Comparison of ENCODE assay signal across 9 cellular contexts in the genomic region with DNA sequence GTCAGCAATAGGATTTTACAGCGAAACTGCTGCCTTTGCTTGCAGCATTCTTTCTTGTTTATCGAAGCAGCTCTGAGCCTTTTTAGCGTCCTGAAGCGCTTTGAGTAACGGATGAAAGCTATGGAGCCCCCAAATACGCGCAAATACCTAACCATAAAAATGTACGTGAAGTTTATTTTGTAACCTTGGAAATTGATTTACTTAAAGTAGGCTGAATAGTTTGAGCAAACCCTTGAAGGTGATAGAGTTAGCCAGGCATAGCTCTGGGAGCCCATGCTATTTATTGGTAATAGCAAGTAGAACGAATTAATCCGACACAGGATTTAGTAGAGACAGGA. TPM values are rescaled to one million over a fixed set of nuclear protein-coding genes. Genes with fewer than 3 reads are reported as not detected.
A peak's percentile ranks its signal among the peaks of the same experiment; 100 is the strongest.
DNase-seq lines count a peak whose midpoint lies in the region; ATAC-seq, FAIRE-seq and TF ChIP-seq lines count a peak whose summit lies in the region.
"Had no signal": no experiment of that assay in that cellular context is flagged by ENCODE, and none has a peak within 500 bp of the region (broad histone marks: within the 10 kb centered on the region; RNA-seq: fewer than 3 reads in every experiment).

No MANE protein-coding gene starts in this region.

- H3K9ac ChIP-seq in PC-3 (ENCODE audit: low read length): no peak overlapping the region

- H3K9me2 ChIP-seq in PC-3 (replicated peaks; ENCODE audit: low read length): no peaks in the 10 kb centered on the region

- POLR2A ChIA-PET in PC-3 (lab: Charles Lee; ENCODE audit: unreplicated experiment): no interaction called here

- H3K27me3 ChIP-seq in BE2C (peaks cover 72% of the 10 kb centered on the region), PC-3 (ENCODE audit: low read length) (peaks cover 78% of the 10 kb centered on the region)

- no peaks in the 10 kb centered on the region for H3K79me2 ChIP-seq in PC-3 (ENCODE audit: low read length)

- no peaks in the 10 kb centered on the region for H3K36me3 Mint-ChIP-seq in osteocyte (ENCODE audit: unreplicated experiment)

- no peaks in the 10 kb centered on the region for H3K36me3 ChIP-seq in BE2C
- no peaks in the 10 kb centered on the region for H3K36me3 ChIP-seq in PC-3 (ENCODE audit: low read depth, low read length)

- intact Hi-C loops in PC-3 (cut with micrococcal nuclease): no loop called here

- H3K4me1 ChIP-seq in BE2C (no peaks in the 10 kb centered on the region), PC-3 (ENCODE audit: insufficient read depth, low read length) (peaks cover 6% of the 10 kb centered on the region; the same call in 1 of the 2 replicates)

- H3K27me3 Mint-ChIP-seq in osteocyte (ENCODE audit: unreplicated experiment): peaks cover 81% of the 10 kb centered on the region

- no TSS peak for BruUV-seq in PC-3 (replicated peaks; lab: Mats Ljungman, UMichigan)

- peak overlapping the region; percentile 87 for H3K4me2 ChIP-seq in PC-3 (ENCODE audit: low read length)

- TF ChIP-seq POLR2A in GM12892 (IDR thresholded peaks at IDR 0.05; ENCODE audit: low read depth, low read length): no peak

- peak overlapping the region; percentile 57 for H3K4me3 ChIP-seq in BE2C (ENCODE audit: low read depth, low read length)
- peak overlapping the region; percentile 61 for H3K4me3 ChIP-seq in PC-3 (ENCODE audit: low read length)
- H3K4me3 ChIP-seq in fibroblast of mammary gland (ENCODE audit: control insufficient read depth, low read depth, low read length): peak overlapping the region; percentile 44

- peaks cover 5% of the 10 kb centered on the region for H3K4me1 Mint-ChIP-seq in osteocyte (ENCODE audit: unreplicated experiment)

- H3K27ac Mint-ChIP-seq in osteocyte (ENCODE audit: unreplicated experiment): no peak overlapping the region

- CTCF ChIA-PET in PC-3 (lab: Charles Lee): no interaction called here

- in situ Hi-C loops in GM13976 (cut with MboI; ENCODE audit: low sequenced_read_pairs, unreplicated experiment): no loop called here

- no peaks in the 10 kb centered on the region for H3K9me3 Mint-ChIP-seq in osteocyte (ENCODE audit: unreplicated experiment)

- no peak for ATAC-seq in PC-3
- no peak for ATAC-seq in GM21737 (IDR thresholded peaks at IDR 0.05; ENCODE audit: unreplicated experiment)

- no peak overlapping the region for H3K27ac ChIP-seq in PC-3 (ENCODE audit: low read length)

- no peaks in the 10 kb centered on the region for H3K9me3 ChIP-seq in BE2C
- no peaks in the 10 kb centered on the region for H3K9me3 ChIP-seq in PC-3 (ENCODE audit: low read length)

- DNase-seq in BE2C (no peak), PC-3 (no peak), fibroblast of mammary gland (ENCODE audit: low read depth) (peak; percentile 7), osteocyte (ENCODE audit: extremely low spot score, unreplicated experiment) (no peak), GM12892 (ENCODE audit: insufficient read length) (no peak), GM13976 (ENCODE audit: low spot score) (no peak), RCC 7860 (ENCODE audit: low spot score) (no peak)
- DNase-seq: NCI-H2029 treated with DMSO at 0.1 percent for 48 hours had no signal

- no peaks in the 10 kb centered on the region for H3F3A ChIP-seq in PC-3 (ENCODE audit: low read length, unreplicated experiment)

- peak overlapping the region; percentile 76 for H2AFZ ChIP-seq in PC-3 (ENCODE audit: low read length)

- FAIRE-seq in GM12892 (lab: Jason Lieb, UNC): no peak
- no peak for FAIRE-seq in RCC 7860 (lab: Jason Lieb, UNC)

- no peaks in the 10 kb centered on the region for H4K20me1 ChIP-seq in PC-3 (ENCODE audit: low read length)

- H3K4me3 Mint-ChIP-seq in osteocyte (ENCODE audit: unreplicated experiment): peak overlapping the region; percentile 59

- no peak for TF ChIP-seq CTCF in BE2C (IDR thresholded peaks at IDR 0.05; ENCODE audit: low read depth, low read length)
- no peak for TF ChIP-seq CTCF in PC-3 (conservative IDR thresholded peaks at IDR 0.05; ENCODE audit: low read depth, low read length)
- no peak for TF ChIP-seq CTCF in fibroblast of mammary gland (conservative IDR thresholded peaks at IDR 0.05; ENCODE audit: control insufficient read depth, insufficient read depth, low read depth, low read length)
- TF ChIP-seq CTCF in osteocyte (IDR thresholded peaks at IDR 0.05): no peak
- TF ChIP-seq CTCF in GM13976 (IDR thresholded peaks at IDR 0.05; ENCODE audit: borderline replicate concordance, control extremely low read depth, extremely low read depth, insufficient read depth, missing control alignments): no peak

RNA-seq across cellular contexts. Expression of gene ACADL, which starts 0.2 kb away (rescaled TPM):
- not detected for polyA plus RNA-seq in BE2C (2012; ENCODE audit: insufficient read depth, insufficient read length, low read depth)
- 0.07 TPM in 1 of 2 replicates, not detected in the other for total RNA-seq in PC-3 (2014; rRNA removed)
- not detected in 2 replicates for total RNA-seq in osteocyte
- not detected for polyA plus RNA-seq in GM12892 (2012; ENCODE audit: missing spikeins)

RNA-seq across cellular contexts. Expression of gene KANSL1L, which starts 54.2 kb away (rescaled TPM):
- polyA plus RNA-seq in BE2C (2012; ENCODE audit: insufficient read depth, insufficient read length, low read depth): 4.7 TPM
- total RNA-seq in PC-3 (2014; rRNA removed): 2.2 and 2.3 TPM in 2 replicates
- total RNA-seq in osteocyte: 21.0 and 23.0 TPM in 2 replicates
- polyA plus RNA-seq in GM12892 (2012; ENCODE audit: missing spikeins): 5.4 TPM
